In genomic region chr2:222959358-222959757, GRCh38 we compare ENCODE assay signal across 9 cellular contexts.
DNase-seq lines count a peak whose midpoint lies in the region; ATAC-seq and TF ChIP-seq lines count a peak whose summit lies in the region.
"Had no signal": no experiment of that assay in that cellular context is flagged by ENCODE, and none has a peak within 500 bp of the region (broad histone marks: within the 10 kb centered on the region; RNA-seq: fewer than 3 reads in every experiment).

No MANE protein-coding gene starts in this region.

- H3K4me1 ChIP-seq in RWPE2 (ENCODE audit: insufficient read depth, poor library complexity, severe bottlenecking): peaks cover 11% of the 10 kb centered on the region

- peak; percentile 99 for ATAC-seq in RWPE2 (ENCODE audit: low read depth)
- no peak for ATAC-seq in HG03457 (IDR thresholded peaks at IDR 0.05; ENCODE audit: unreplicated experiment)

- H3K4me3 ChIP-seq in RWPE2 (ENCODE audit: severe bottlenecking): no peak overlapping the region
- H3K4me3 ChIP-seq in fibroblast of mammary gland (ENCODE audit: control insufficient read depth, low read depth, low read length): no peak overlapping the region
- H3K4me3 ChIP-seq: dorsolateral prefrontal cortex had no signal

- DNase-seq in RWPE2 (ENCODE audit: low spot score) (peak; percentile 91), fibroblast of mammary gland (ENCODE audit: low read depth) (peak; percentile 61), renal cortical epithelial cell (ENCODE audit: low read depth) (peak; percentile 96), NCI-H2107 (lab: John Stamatoyannopoulos, UW) (no peak), activated T-cell treated with anti-CD3 and anti-CD28 coated beads for 4 hours (no peak), NCI-H128 (lab: John Stamatoyannopoulos, UW; ENCODE audit: unreplicated experiment) (no peak)
- DNase-seq: dorsolateral prefrontal cortex had no signal

- TF ChIP-seq CTCF in GM12874 (IDR thresholded peaks at IDR 0.05; ENCODE audit: insufficient read depth, low read depth, low read length) (0 out of 2 replicates have a peak, but pooled peaks have one; percentile 0), RWPE2 (IDR thresholded peaks at IDR 0.05; ENCODE audit: poor library complexity, severe bottlenecking) (peak; percentile 75), fibroblast of mammary gland (conservative IDR thresholded peaks at IDR 0.05; ENCODE audit: control insufficient read depth, insufficient read depth, low read depth, low read length) (peak; percentile 58)

- H3K36me3 ChIP-seq in RWPE2 (ENCODE audit: low read depth): no peaks in the 10 kb centered on the region

- H3K27ac ChIP-seq in RWPE2 (ENCODE audit: poor library complexity, severe bottlenecking): peak overlapping the region; percentile 51
- H3K27ac ChIP-seq: dorsolateral prefrontal cortex had no signal

- no peaks in the 10 kb centered on the region for H3K27me3 ChIP-seq in RWPE2 (ENCODE audit: insufficient read depth, poor library complexity, severe bottlenecking)
- H3K27me3 ChIP-seq: dorsolateral prefrontal cortex had no signal

- H3K9me3 ChIP-seq in RWPE2 (ENCODE audit: severe bottlenecking): no peaks in the 10 kb centered on the region

Comparison
In these comparisons a context has a peak if more than half of its experiments do, and no peak if none do; other contexts are left out.
1. CTCF ChIP-seq: peak in every context shown above with its lines; median percentile 75 in RWPE2; 58 in fibroblast of mammary gland; 0 in GM12874.
2. DNase-seq: peak in RWPE2 (single experiment), fibroblast of mammary gland (single experiment) and renal cortical epithelial cell (single experiment); none in NCI-H2107 (single experiment), activated T-cell treated with anti-CD3 and anti-CD28 coated beads for 4 hours (single experiment) and NCI-H128 (single experiment).